11 cellular contexts compared by ENCODE assay signal in genomic region chr13:52371736-52372247, GRCh38. TPM values are rescaled to one million over a fixed set of nuclear protein-coding genes. Genes with fewer than 3 reads are reported as not detected.
DNase-seq lines count a peak whose midpoint lies in the region; ATAC-seq lines count a peak whose summit lies in the region.
"Had no signal": no experiment of that assay in that cellular context is flagged by ENCODE, and none has a peak within 500 bp of the region (broad histone marks: within the 10 kb centered on the region; RNA-seq: fewer than 3 reads in every experiment).

No MANE protein-coding gene starts in this region.

- H3K27me3 ChIP-seq in H7 (ENCODE audit: control insufficient read depth, insufficient read depth, low read length), result no peaks in the 10 kb centered on the region
- H3K27me3 ChIP-seq: stomach had no signal

- H3K36me3 ChIP-seq in H7 (replicated peaks; ENCODE audit: control insufficient read depth, insufficient read depth, low read length), result no peaks in the 10 kb centered on the region
- H3K36me3 ChIP-seq: stomach had no signal

- ATAC-seq in HG02571 (IDR thresholded peaks at IDR 0.05; ENCODE audit: unreplicated experiment), result no peak
- ATAC-seq in GM21390 (IDR thresholded peaks at IDR 0.05; ENCODE audit: unreplicated experiment), result no peak

- H3K4me3 ChIP-seq in H7 (ENCODE audit: insufficient read depth, low read depth, low read length), result no peak overlapping the region
- H3K4me3 ChIP-seq: stomach had no signal

- DNase-seq in H7 (peak; percentile 28), RPMI7951 (ENCODE audit: low read depth) (peak; percentile 83), fibroblast of peridontal ligament (ENCODE audit: extremely low read depth) (peak; percentile 21), renal cortical epithelial cell (ENCODE audit: low read depth) (peak; percentile 73), C1 segment of cervical spinal cord (lab: John Stamatoyannopoulos, UW) (no peak)
- DNase-seq: activated gamma-delta T cell, cortex of kidney, NCI-H1694 treated with DMSO at 0.1 percent for 48 hours, stomach had no signal

RNA-seq across cellular contexts. Expression of gene THSD1, which starts 34.2 kb away (rescaled TPM):
- total RNA-seq in H7 (2014; rRNA removed; shearing (Covaris generic)), result 0.07 TPM in 2 replicates
- total RNA-seq in RPMI7951 (2014; rRNA removed; shearing (Covaris generic)), result 2.8 and 3.5 TPM in 2 replicates
- 12.0 and 18.9 TPM in 2 replicates for total RNA-seq in renal cortical epithelial cell

Comparison
In these comparisons a context has a peak if more than half of its experiments do, and no peak if none do; other contexts are left out.
1. DNase-seq: peak in H7 (single experiment), RPMI7951 (single experiment), fibroblast of peridontal ligament (single experiment) and renal cortical epithelial cell (single experiment); none in C1 segment of cervical spinal cord (0 of 14).